Comparison of ENCODE assay signal across 9 cellular contexts in genomic region chr10:102420443-102420809, GRCh38. TPM values are rescaled to one million over a fixed set of nuclear protein-coding genes. Genes with fewer than 3 reads are reported as not detected.
DNase-seq lines count a peak whose midpoint lies in the region; ATAC-seq and TF ChIP-seq lines count a peak whose summit lies in the region.
"Had no signal": no experiment of that assay in that cellular context is flagged by ENCODE, and none has a peak within 500 bp of the region (broad histone marks: within the 10 kb centered on the region; RNA-seq: fewer than 3 reads in every experiment).

No MANE protein-coding gene starts in this region.

- H3K4me3 ChIP-seq in PC-3 (ENCODE audit: low read length) (peak overlapping the region; percentile 88), esophagus (ENCODE audit: low read depth in 1 of 2, low read length in 2 of 2) (peak overlapping the region; percentile 81 to 86)

- peaks cover 11% of the 10 kb centered on the region; the same call in 1 of the 2 replicates for H3K79me2 ChIP-seq in PC-3 (ENCODE audit: low read length)

- H3K4me2 ChIP-seq in PC-3 (ENCODE audit: low read length): peak overlapping the region; percentile 92

- peak overlapping the region; percentile 77 for H3K9ac ChIP-seq in PC-3 (ENCODE audit: low read length)

- no peaks in the 10 kb centered on the region for H4K20me1 ChIP-seq in PC-3 (ENCODE audit: low read length)

- intact Hi-C loops in PC-3 (cut with micrococcal nuclease): no loop called here

- TF ChIP-seq CTCF in C4-2B (conservative IDR thresholded peaks at IDR 0.05) (no peak), PC-3 (conservative IDR thresholded peaks at IDR 0.05; ENCODE audit: low read depth, low read length) (no peak), omental fat pad (IDR thresholded peaks at IDR 0.05) (no peak)

- DNase-seq in PC-3 (peak; percentile 66), omental fat pad (ENCODE audit: low spot score) (no peak), erythroblast (lab: John Stamatoyannopoulos, UW) (no peak), SIG-M5 treated with dmso at 0.1 percent for 504 hours (lab: John Stamatoyannopoulos, UW; ENCODE audit: unreplicated experiment) (no peak), hippocampal formation (lab: John Stamatoyannopoulos, UW) (no peak)

- POLR2A ChIA-PET in PC-3 (lab: Charles Lee; ENCODE audit: unreplicated experiment): interaction anchor here (0.7 kb wide), 1 partner anchor 348 kb away, joined by 3 read pairs; no protein-coding TSS in a partner anchor

- 0 out of 2 replicates have a peak, but pooled peaks cover 4% of the 10 kb centered on the region for H3K36me3 ChIP-seq in PC-3 (ENCODE audit: low read depth, low read length)
- peaks cover 6 to 10% of the 10 kb centered on the region in 2 donors for H3K36me3 ChIP-seq in esophagus (ENCODE audit: control insufficient read depth in 2 of 2, insufficient read depth in 2 of 2, low read length in 1 of 2)

- TSS peak; percentile 59 for BruUV-seq in PC-3 (replicated peaks; lab: Mats Ljungman, UMichigan)

- H3K27me3 ChIP-seq in PC-3 (ENCODE audit: low read length) (no peaks in the 10 kb centered on the region), esophagus (ENCODE audit: control insufficient read depth in 1 of 2, insufficient read depth in 2 of 2, low read length in 2 of 2) (no peaks in the 10 kb centered on the region)

- TF ChIP-seq POLR2A in erythroblast (IDR thresholded peaks at IDR 0.05; ENCODE audit: low read length): no peak

- peak overlapping the region; percentile 93 for H3K27ac ChIP-seq in C4-2B
- H3K27ac ChIP-seq in PC-3 (ENCODE audit: low read length): peak overlapping the region; percentile 53
- peak overlapping the region; percentile 92 to 94 for H3K27ac ChIP-seq in esophagus (ENCODE audit: low read depth in 2 of 2, low read length in 1 of 2)

- CTCF ChIA-PET in PC-3 (lab: Charles Lee): interaction anchor here (0.9 to 1.0 kb wide), 2 partner anchors 21 to 164 kb away, joined by 3 read pairs; no protein-coding TSS in a partner anchor

- no peaks in the 10 kb centered on the region for H3F3A ChIP-seq in PC-3 (ENCODE audit: low read length, unreplicated experiment)

- H3K4me1 ChIP-seq in PC-3 (ENCODE audit: insufficient read depth, low read length) (peaks cover 20% of the 10 kb centered on the region), esophagus (ENCODE audit: control insufficient read depth in 2 of 2, insufficient read depth in 2 of 2, low read length in 1 of 2) (peaks cover 18 to 25% of the 10 kb centered on the region in 2 donors)

- H2AFZ ChIP-seq in PC-3 (ENCODE audit: low read length): peak overlapping the region; percentile 89

- ATAC-seq in GM21825 (IDR thresholded peaks at IDR 0.05; ENCODE audit: unreplicated experiment) (peak; percentile 42), PC-3 (peak; percentile 61), omental fat pad (ENCODE audit: low FRiP score) (peak; percentile 67)

- H3K9me3 ChIP-seq in PC-3 (ENCODE audit: low read length) (no peaks in the 10 kb centered on the region), esophagus (ENCODE audit: control insufficient read depth in 2 of 2, insufficient read depth in 1 of 2, low read depth in 1 of 2, low read length in 1 of 2) (peaks cover 0 to 5% of the 10 kb centered on the region in 2 donors)

- 0% methylated on average over 17 of the region's 17 CpGs for WGBS in esophagus, 2 donors

- no peaks in the 10 kb centered on the region for H3K9me2 ChIP-seq in PC-3 (replicated peaks; ENCODE audit: low read length)

RNA-seq across cellular contexts. Expression of gene FBXL15, which starts 0.2 kb away (rescaled TPM):
- total RNA-seq in PC-3 (2014; rRNA removed): 10.1 and 12.7 TPM in 2 replicates
- 10 to 100 TPM in 1 of 2 donors, 1 to 10 TPM in 1; 6.3 to 15.2 TPM for polyA plus RNA-seq in esophagus
- 10 to 100 TPM; 11.7 to 16.8 (median 15.0) TPM for total RNA-seq in omental fat pad

RNA-seq across cellular contexts. Expression of gene PSD, which starts 1.8 kb away (rescaled TPM):
- 0.22 and 0.23 TPM in 2 replicates for total RNA-seq in PC-3 (2014; rRNA removed)
- 1 to 10 TPM; 1.1 to 2.1 TPM for polyA plus RNA-seq in esophagus
- 1 to 10 TPM in 2 of 4 donors, under 1 TPM in 1, not detected in 1; 0.44 to 1.6 (median 1.1) TPM for total RNA-seq in omental fat pad
- total RNA-seq: HT1080 had no signal

RNA-seq across cellular contexts. Expression of gene CUEDC2, which starts 11.9 kb away (rescaled TPM):
- total RNA-seq in PC-3 (2014; rRNA removed) (50.6 and 51.4 TPM in 2 replicates), omental fat pad (10 to 100 TPM; 41.1 to 51.6 (median 47.2) TPM)
- 10 to 100 TPM; 16.3 to 30.3 TPM for polyA plus RNA-seq in esophagus

RNA-seq across cellular contexts. Expression of gene NFKB2, which starts 24.9 kb away (rescaled TPM):
- 45.0 and 71.1 TPM in 2 replicates for total RNA-seq in PC-3 (2014; rRNA removed)
- 10 to 100 TPM; 11.4 to 22.6 TPM for polyA plus RNA-seq in esophagus
- total RNA-seq in omental fat pad: 10 to 100 TPM; 13.7 to 54.4 (median 28.8) TPM

RNA-seq across cellular contexts. Expression of gene C10orf95, which starts 30.9 kb away (rescaled TPM):
- total RNA-seq in PC-3 (2014; rRNA removed) (1.6 and 1.9 TPM in 2 replicates), omental fat pad (under 1 TPM in 1 of 4 donors, not detected in 3; 0.84 TPM)
- polyA plus RNA-seq in esophagus: under 1 TPM; 0.37 to 0.65 TPM
